Comparison of ENCODE assay signal across 1 cellular context in the genomic region with DNA sequence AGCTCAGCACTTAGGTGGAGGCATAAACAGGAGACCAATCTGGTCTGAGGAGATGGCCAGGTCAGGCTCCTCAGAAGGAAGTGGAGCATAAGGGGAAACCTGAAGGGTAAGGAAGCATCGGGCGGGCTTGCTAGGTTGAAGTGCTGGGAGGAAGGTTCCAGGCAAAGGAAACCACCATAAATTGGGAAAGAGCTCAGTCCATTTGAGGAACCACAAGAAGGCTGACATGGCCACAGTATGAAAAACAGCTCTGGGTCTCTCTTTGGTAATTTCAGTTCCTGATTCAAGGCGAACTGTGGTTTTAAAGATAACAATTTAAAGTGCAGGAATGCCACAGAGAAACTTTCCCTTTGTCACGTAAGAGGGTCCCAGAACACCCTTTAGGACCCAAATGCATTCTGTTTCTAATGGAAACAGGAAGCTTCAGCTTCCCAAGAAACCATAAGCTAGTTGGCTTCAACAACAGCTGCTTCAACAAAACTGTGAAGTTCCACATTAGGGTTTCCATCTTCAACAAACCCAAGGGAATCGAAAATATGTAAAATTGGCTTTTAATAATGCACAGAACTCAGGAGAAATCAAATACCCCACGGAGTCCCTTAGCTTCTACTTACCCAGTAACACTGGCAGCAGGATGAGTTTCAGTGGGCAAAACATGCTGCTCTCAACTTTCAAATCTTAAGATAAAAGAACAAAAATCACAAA.
A peak's percentile ranks its signal among the peaks of the same experiment; 100 is the strongest.
TF ChIP-seq lines count a peak whose summit lies in the region.

No MANE protein-coding gene starts in this region.

TF ChIP-seq in GM12878, 131 proteins besides CTCF, POLR2A, EP300 and RAD21 (continued from another document and continues in another):
- TF ChIP-seq MAX (IDR thresholded peaks at IDR 0.05; ENCODE audit: low read depth, low read length) (no peak), STAT1 (conservative IDR thresholded peaks at IDR 0.05) (no peak), ZSCAN29 (IDR thresholded peaks at IDR 0.05) (no peak), JUNB (IDR thresholded peaks at IDR 0.05) (no peak; the same call in none of the 2 replicates), TARDBP (IDR thresholded peaks at IDR 0.05; ENCODE audit: borderline replicate concordance) (no peak), ZNF622 (IDR thresholded peaks at IDR 0.05) (no peak), HDGF (IDR thresholded peaks at IDR 0.05) (no peak), WRNIP1 (IDR thresholded peaks at IDR 0.05; ENCODE audit: borderline replicate concordance, low read depth, low read length) (no peak), KDM1A (IDR thresholded peaks at IDR 0.05; ENCODE audit: borderline replicate concordance) (no peak), ZNF24 (IDR thresholded peaks at IDR 0.05) (peak; percentile 59; the same call in 1 of the 2 replicates), ZBTB33 (IDR thresholded peaks at IDR 0.05) (no peak), SP1 (IDR thresholded peaks at IDR 0.05; ENCODE audit: low read depth, low read length) (no peak), JUND (IDR thresholded peaks at IDR 0.05; ENCODE audit: low read depth, low read length) (no peak), CEBPB (IDR thresholded peaks at IDR 0.05; ENCODE audit: borderline replicate concordance in 1 of 2, low read depth in 2 of 2, low read length in 2 of 2) (no peak), ZNF207 (IDR thresholded peaks at IDR 0.05; ENCODE audit: borderline replicate concordance) (no peak), NBN (IDR thresholded peaks at IDR 0.05) (peak; percentile 81), TBL1XR1 (IDR thresholded peaks at IDR 0.05; ENCODE audit: low read depth, low read length) (peak; percentile 72; the same call in 1 of the 2 replicates), RCOR1 (conservative IDR thresholded peaks at IDR 0.05; ENCODE audit: low read depth, low read length) (peak; percentile 61; the same call in 1 of the 2 replicates), NFIC (IDR thresholded peaks at IDR 0.05; ENCODE audit: low read depth, low read length) (peak; percentile 94), EZH2 (IDR thresholded peaks at IDR 0.05; ENCODE audit: borderline replicate concordance, control insufficient read depth, low read depth, low read length) (no peak), GATAD2B (conservative IDR thresholded peaks at IDR 0.05; ENCODE audit: low read depth) (peak; percentile 88), ZBED1 (IDR thresholded peaks at IDR 0.05; ENCODE audit: borderline replicate concordance) (no peak), SMC3 (IDR thresholded peaks at IDR 0.05; ENCODE audit: borderline replicate concordance, low read length) (no peak), PML (IDR thresholded peaks at IDR 0.05; ENCODE audit: low read length) (0 out of 2 replicates have a peak, but pooled peaks have one; percentile 29), EED (IDR thresholded peaks at IDR 0.05; ENCODE audit: low read depth) (peak; percentile 96), NRF1 (conservative IDR thresholded peaks at IDR 0.05; ENCODE audit: low read depth, low read length) (no peak), CBX3 (IDR thresholded peaks at IDR 0.05; ENCODE audit: borderline replicate concordance, low read depth) (no peak), SIN3A (IDR thresholded peaks at IDR 0.05; ENCODE audit: low read depth, low read length) (no peak), NFXL1 (IDR thresholded peaks at IDR 0.05; ENCODE audit: borderline replicate concordance) (no peak), SMARCA5 (IDR thresholded peaks at IDR 0.05) (no peak; the same call in 1 of the 2 replicates), BCL11A (IDR thresholded peaks at IDR 0.05; ENCODE audit: low read depth, low read length) (peak; percentile 87), SPI1 (IDR thresholded peaks at IDR 0.05; ENCODE audit: borderline replicate concordance, insufficient read depth, low read depth, low read length) (peak; percentile 97), HCFC1 (IDR thresholded peaks at IDR 0.05; ENCODE audit: low read length) (no peak), RFX5 (IDR thresholded peaks at IDR 0.05; ENCODE audit: low read depth, low read length) (no peak), MEF2B (IDR thresholded peaks at IDR 0.05; ENCODE audit: partially characterized antibody, poor library complexity, severe bottlenecking) (peak; percentile 80), BRCA1 (IDR thresholded peaks at IDR 0.05; ENCODE audit: low read depth, low read length) (no peak), TCF3 (IDR thresholded peaks at IDR 0.05; ENCODE audit: borderline replicate concordance, insufficient read depth, low read depth, low read length) (no peak)
- TF ChIP-seq, protein P1, sequence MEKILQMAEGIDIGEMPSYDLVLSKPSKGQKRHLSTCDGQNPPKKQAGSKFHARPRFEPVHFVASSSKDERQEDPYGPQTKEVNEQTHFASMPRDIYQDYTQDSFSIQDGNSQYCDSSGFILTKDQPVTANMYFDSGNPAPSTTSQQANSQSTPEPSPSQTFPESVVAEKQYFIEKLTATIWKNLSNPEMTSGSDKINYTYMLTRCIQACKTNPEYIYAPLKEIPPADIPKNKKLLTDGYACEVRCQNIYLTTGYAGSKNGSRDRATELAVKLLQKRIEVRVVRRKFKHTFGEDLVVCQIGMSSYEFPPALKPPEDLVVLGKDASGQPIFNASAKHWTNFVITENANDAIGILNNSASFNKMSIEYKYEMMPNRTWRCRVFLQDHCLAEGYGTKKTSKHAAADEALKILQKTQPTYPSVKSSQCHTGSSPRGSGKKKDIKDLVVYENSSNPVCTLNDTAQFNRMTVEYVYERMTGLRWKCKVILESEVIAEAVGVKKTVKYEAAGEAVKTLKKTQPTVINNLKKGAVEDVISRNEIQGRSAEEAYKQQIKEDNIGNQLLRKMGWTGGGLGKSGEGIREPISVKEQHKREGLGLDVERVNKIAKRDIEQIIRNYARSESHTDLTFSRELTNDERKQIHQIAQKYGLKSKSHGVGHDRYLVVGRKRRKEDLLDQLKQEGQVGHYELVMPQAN (conservative IDR thresholded peaks at IDR 0.05): no peak
- TF ChIP-seq, protein P2, sequence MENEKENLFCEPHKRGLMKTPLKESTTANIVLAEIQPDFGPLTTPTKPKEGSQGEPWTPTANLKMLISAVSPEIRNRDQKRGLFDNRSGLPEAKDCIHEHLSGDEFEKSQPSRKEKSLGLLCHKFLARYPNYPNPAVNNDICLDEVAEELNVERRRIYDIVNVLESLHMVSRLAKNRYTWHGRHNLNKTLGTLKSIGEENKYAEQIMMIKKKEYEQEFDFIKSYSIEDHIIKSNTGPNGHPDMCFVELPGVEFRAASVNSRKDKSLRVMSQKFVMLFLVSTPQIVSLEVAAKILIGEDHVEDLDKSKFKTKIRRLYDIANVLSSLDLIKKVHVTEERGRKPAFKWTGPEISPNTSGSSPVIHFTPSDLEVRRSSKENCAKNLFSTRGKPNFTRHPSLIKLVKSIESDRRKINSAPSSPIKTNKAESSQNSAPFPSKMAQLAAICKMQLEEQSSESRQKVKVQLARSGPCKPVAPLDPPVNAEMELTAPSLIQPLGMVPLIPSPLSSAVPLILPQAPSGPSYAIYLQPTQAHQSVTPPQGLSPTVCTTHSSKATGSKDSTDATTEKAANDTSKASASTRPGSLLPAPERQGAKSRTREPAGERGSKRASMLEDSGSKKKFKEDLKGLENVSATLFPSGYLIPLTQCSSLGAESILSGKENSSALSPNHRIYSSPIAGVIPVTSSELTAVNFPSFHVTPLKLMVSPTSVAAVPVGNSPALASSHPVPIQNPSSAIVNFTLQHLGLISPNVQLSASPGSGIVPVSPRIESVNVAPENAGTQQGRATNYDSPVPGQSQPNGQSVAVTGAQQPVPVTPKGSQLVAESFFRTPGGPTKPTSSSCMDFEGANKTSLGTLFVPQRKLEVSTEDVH (IDR thresholded peaks at IDR 0.05; ENCODE audit: low read depth, partially characterized antibody): no peak
- TF ChIP-seq, protein P3, sequence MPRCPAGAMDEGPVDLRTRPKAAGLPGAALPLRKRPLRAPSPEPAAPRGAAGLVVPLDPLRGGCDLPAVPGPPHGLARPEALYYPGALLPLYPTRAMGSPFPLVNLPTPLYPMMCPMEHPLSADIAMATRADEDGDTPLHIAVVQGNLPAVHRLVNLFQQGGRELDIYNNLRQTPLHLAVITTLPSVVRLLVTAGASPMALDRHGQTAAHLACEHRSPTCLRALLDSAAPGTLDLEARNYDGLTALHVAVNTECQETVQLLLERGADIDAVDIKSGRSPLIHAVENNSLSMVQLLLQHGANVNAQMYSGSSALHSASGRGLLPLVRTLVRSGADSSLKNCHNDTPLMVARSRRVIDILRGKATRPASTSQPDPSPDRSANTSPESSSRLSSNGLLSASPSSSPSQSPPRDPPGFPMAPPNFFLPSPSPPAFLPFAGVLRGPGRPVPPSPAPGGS (IDR thresholded peaks at IDR 0.05; ENCODE audit: borderline replicate concordance, insufficient read depth, low read depth, low read length, poor library complexity, severe bottlenecking): no peak
- TF ChIP-seq, protein P4, sequence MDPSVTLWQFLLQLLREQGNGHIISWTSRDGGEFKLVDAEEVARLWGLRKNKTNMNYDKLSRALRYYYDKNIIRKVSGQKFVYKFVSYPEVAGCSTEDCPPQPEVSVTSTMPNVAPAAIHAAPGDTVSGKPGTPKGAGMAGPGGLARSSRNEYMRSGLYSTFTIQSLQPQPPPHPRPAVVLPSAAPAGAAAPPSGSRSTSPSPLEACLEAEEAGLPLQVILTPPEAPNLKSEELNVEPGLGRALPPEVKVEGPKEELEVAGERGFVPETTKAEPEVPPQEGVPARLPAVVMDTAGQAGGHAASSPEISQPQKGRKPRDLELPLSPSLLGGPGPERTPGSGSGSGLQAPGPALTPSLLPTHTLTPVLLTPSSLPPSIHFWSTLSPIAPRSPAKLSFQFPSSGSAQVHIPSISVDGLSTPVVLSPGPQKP (IDR thresholded peaks at IDR 0.05; ENCODE audit: low read depth, low read length): no peak
- TF ChIP-seq, protein P5, sequence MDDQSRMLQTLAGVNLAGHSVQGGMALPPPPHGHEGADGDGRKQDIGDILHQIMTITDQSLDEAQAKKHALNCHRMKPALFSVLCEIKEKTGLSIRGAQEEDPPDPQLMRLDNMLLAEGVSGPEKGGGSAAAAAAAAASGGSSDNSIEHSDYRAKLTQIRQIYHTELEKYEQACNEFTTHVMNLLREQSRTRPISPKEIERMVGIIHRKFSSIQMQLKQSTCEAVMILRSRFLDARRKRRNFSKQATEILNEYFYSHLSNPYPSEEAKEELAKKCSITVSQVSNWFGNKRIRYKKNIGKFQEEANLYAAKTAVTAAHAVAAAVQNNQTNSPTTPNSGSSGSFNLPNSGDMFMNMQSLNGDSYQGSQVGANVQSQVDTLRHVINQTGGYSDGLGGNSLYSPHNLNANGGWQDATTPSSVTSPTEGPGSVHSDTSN (IDR thresholded peaks at IDR 0.05; ENCODE audit: insufficient replicate concordance, low read depth, low read length): no peak
- TF ChIP-seq, protein P6, sequence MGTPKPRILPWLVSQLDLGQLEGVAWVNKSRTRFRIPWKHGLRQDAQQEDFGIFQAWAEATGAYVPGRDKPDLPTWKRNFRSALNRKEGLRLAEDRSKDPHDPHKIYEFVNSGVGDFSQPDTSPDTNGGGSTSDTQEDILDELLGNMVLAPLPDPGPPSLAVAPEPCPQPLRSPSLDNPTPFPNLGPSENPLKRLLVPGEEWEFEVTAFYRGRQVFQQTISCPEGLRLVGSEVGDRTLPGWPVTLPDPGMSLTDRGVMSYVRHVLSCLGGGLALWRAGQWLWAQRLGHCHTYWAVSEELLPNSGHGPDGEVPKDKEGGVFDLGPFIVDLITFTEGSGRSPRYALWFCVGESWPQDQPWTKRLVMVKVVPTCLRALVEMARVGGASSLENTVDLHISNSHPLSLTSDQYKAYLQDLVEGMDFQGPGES (IDR thresholded peaks at IDR 0.05): no peak
- TF ChIP-seq, protein P7, sequence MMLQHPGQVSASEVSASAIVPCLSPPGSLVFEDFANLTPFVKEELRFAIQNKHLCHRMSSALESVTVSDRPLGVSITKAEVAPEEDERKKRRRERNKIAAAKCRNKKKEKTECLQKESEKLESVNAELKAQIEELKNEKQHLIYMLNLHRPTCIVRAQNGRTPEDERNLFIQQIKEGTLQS (IDR thresholded peaks at IDR 0.05; ENCODE audit: borderline replicate concordance, extremely low read depth, low read depth, low read length): no peak
- TF ChIP-seq, protein P8, sequence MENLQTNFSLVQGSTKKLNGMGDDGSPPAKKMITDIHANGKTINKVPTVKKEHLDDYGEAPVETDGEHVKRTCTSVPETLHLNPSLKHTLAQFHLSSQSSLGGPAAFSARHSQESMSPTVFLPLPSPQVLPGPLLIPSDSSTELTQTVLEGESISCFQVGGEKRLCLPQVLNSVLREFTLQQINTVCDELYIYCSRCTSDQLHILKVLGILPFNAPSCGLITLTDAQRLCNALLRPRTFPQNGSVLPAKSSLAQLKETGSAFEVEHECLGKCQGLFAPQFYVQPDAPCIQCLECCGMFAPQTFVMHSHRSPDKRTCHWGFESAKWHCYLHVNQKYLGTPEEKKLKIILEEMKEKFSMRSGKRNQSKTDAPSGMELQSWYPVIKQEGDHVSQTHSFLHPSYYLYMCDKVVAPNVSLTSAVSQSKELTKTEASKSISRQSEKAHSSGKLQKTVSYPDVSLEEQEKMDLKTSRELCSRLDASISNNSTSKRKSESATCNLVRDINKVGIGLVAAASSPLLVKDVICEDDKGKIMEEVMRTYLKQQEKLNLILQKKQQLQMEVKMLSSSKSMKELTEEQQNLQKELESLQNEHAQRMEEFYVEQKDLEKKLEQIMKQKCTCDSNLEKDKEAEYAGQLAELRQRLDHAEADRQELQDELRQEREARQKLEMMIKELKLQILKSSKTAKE (IDR thresholded peaks at IDR 0.05; ENCODE audit: low read depth, poor library complexity, severe bottlenecking): peak; percentile 88
- TF ChIP-seq, protein P9, sequence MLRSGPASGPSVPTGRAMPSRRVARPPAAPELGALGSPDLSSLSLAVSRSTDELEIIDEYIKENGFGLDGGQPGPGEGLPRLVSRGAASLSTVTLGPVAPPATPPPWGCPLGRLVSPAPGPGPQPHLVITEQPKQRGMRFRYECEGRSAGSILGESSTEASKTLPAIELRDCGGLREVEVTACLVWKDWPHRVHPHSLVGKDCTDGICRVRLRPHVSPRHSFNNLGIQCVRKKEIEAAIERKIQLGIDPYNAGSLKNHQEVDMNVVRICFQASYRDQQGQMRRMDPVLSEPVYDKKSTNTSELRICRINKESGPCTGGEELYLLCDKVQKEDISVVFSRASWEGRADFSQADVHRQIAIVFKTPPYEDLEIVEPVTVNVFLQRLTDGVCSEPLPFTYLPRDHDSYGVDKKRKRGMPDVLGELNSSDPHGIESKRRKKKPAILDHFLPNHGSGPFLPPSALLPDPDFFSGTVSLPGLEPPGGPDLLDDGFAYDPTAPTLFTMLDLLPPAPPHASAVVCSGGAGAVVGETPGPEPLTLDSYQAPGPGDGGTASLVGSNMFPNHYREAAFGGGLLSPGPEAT (IDR thresholded peaks at IDR 0.05; ENCODE audit: low read depth): peak; percentile 97
